In the genomic region with DNA sequence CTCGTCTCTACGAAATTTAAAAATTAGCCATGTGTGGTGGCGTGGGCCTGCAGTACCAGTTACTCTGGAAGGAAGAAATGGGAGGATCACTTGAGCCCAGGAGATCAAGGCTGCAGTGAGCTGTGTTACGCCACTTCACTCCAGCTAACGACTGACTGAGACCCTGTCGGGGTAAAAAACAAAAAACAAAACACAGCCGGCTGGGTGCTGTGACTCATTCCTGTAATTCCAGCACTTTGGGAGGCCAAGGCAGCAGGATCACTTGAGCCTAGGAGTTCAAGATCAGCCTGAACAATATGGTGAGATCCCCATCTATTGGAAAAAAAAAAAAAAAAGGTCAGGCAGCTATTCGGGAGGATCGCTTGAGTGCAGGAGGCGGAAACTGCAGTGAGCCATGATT, we compare ENCODE assay signal across 10 cellular contexts. TPM values are rescaled to one million over a fixed set of nuclear protein-coding genes. Genes with fewer than 3 reads are reported as not detected.
DNase-seq lines count a peak whose midpoint lies in the region; ATAC-seq and TF ChIP-seq lines count a peak whose summit lies in the region.
"Had no signal": no experiment of that assay in that cellular context is flagged by ENCODE, and none has a peak within 500 bp of the region (broad histone marks: within the 10 kb centered on the region; RNA-seq: fewer than 3 reads in every experiment).

No MANE protein-coding gene starts in this region.

- peak overlapping the region; percentile 69 for H3K4me3 ChIP-seq in fibroblast of villous mesenchyme (ENCODE audit: low read depth, low read length)

- H3K4me1 Mint-ChIP-seq in activated T-cell treated with anti-CD3 and anti-CD28 coated beads, Interleukin-2, amount 50 U/mL, for 72 hours (ENCODE audit: low read depth): peaks cover 57% of the 10 kb centered on the region
- H3K4me1 Mint-ChIP-seq in stimulated activated memory B cell treated with anti-CD40 and anti-IgM and Interleukin-4, amounts not matched to agents 10 μg/mL and 1 μg/mL and 100 μg/mL, for 72 hours: peaks cover 44% of the 10 kb centered on the region

- H3K36me3 Mint-ChIP-seq in activated T-cell treated with anti-CD3 and anti-CD28 coated beads, Interleukin-2, amount 50 U/mL, for 72 hours (ENCODE audit: insufficient read depth in 2 of 2): peaks cover 11 to 21% of the 10 kb centered on the region in 2 donors
- H3K36me3 Mint-ChIP-seq in stimulated activated memory B cell treated with anti-CD40 and anti-IgM and Interleukin-4, amounts not matched to agents 10 μg/mL and 1 μg/mL and 100 μg/mL, for 72 hours: peaks cover 35% of the 10 kb centered on the region

- peak overlapping the region; percentile 98 to 100 for H3K4me3 Mint-ChIP-seq in activated T-cell treated with anti-CD3 and anti-CD28 coated beads, Interleukin-2, amount 50 U/mL, for 72 hours
- H3K4me3 Mint-ChIP-seq in stimulated activated memory B cell treated with anti-CD40 and anti-IgM and Interleukin-4, amounts not matched to agents 10 μg/mL and 1 μg/mL and 100 μg/mL, for 72 hours: peak overlapping the region; percentile 96

- H3K27ac ChIP-seq in VCaP: peak overlapping the region; percentile 93

- H3K27me3 Mint-ChIP-seq in activated T-cell treated with anti-CD3 and anti-CD28 coated beads, Interleukin-2, amount 50 U/mL, for 72 hours (ENCODE audit: low read depth): no peaks in the 10 kb centered on the region
- no peaks in the 10 kb centered on the region for H3K27me3 Mint-ChIP-seq in stimulated activated memory B cell treated with anti-CD40 and anti-IgM and Interleukin-4, amounts not matched to agents 10 μg/mL and 1 μg/mL and 100 μg/mL, for 72 hours

- H3K9me3 Mint-ChIP-seq in activated T-cell treated with anti-CD3 and anti-CD28 coated beads, Interleukin-2, amount 50 U/mL, for 72 hours: no peaks in the 10 kb centered on the region
- no peaks in the 10 kb centered on the region for H3K9me3 Mint-ChIP-seq in stimulated activated memory B cell treated with anti-CD40 and anti-IgM and Interleukin-4, amounts not matched to agents 10 μg/mL and 1 μg/mL and 100 μg/mL, for 72 hours

- no peak for DNase-seq in activated T-cell treated with anti-CD3 and anti-CD28 coated beads, Interleukin-2, amount 50 U/mL, for 72 hours
- DNase-seq in activated T-cell treated with anti-CD3 and anti-CD28 coated beads, Interleukin-2, amount 50 U/mL, for 48 hours: no peak
- peak; percentile 69 for DNase-seq in fibroblast of villous mesenchyme (ENCODE audit: low read depth)
- DNase-seq: NCI-H1436; stimulated activated CD4-positive, alpha-beta T cell treated with anti-CD3 and anti-CD28 coated beads, Interleukin-2, amount 100 ng/mL, for 24 hours had no signal

- no peak for ATAC-seq in activated T-cell treated with anti-CD3 and anti-CD28 coated beads, Interleukin-2, amount 50 U/mL, for 72 hours (replicated peaks in 1 of 2)
- ATAC-seq in stimulated activated memory B cell treated with anti-CD40 and anti-IgM and Interleukin-4, amounts not matched to agents 10 μg/mL and 1 μg/mL and 100 μg/mL, for 72 hours: no peak
- ATAC-seq in HG02970 (IDR thresholded peaks at IDR 0.05; ENCODE audit: low FRiP score, unreplicated experiment) (no peak), HG03025 (IDR thresholded peaks at IDR 0.05; ENCODE audit: low FRiP score, unreplicated experiment) (no peak), HG03565 (IDR thresholded peaks at IDR 0.05; ENCODE audit: unreplicated experiment) (no peak)

- TF ChIP-seq CTCF in VCaP (conservative IDR thresholded peaks at IDR 0.05): no peak
- no peak for TF ChIP-seq CTCF in fibroblast of villous mesenchyme (IDR thresholded peaks at IDR 0.05; ENCODE audit: insufficient read depth, low read depth, low read length)

- peak overlapping the region; percentile 42 for H3K27ac Mint-ChIP-seq in activated T-cell treated with anti-CD3 and anti-CD28 coated beads, Interleukin-2, amount 50 U/mL, for 72 hours
- H3K27ac Mint-ChIP-seq in stimulated activated memory B cell treated with anti-CD40 and anti-IgM and Interleukin-4, amounts not matched to agents 10 μg/mL and 1 μg/mL and 100 μg/mL, for 72 hours: peak overlapping the region; percentile 98

RNA-seq across cellular contexts. Expression of a gene that starts 2.4 kb away (rescaled TPM):
- total RNA-seq in activated T-cell treated with anti-CD3 and anti-CD28 coated beads, Interleukin-2, amount 50 U/mL, for 72 hours: 10 to 100 TPM; 56.7 to 64.3 TPM
- total RNA-seq in fibroblast of villous mesenchyme: 132 and 200 TPM in 2 replicates

RNA-seq across cellular contexts. Expression of a gene that starts 32.0 kb away (rescaled TPM):
- total RNA-seq in activated T-cell treated with anti-CD3 and anti-CD28 coated beads, Interleukin-2, amount 50 U/mL, for 72 hours: 10 to 100 TPM; 32.0 to 40.3 TPM
- 23.5 and 24.2 TPM in 2 replicates for total RNA-seq in fibroblast of villous mesenchyme

RNA-seq across cellular contexts. Expression of a gene that starts 48.3 kb away (rescaled TPM):
- total RNA-seq in activated T-cell treated with anti-CD3 and anti-CD28 coated beads, Interleukin-2, amount 50 U/mL, for 72 hours: 10 to 100 TPM; 21.4 to 26.3 TPM
- 14.2 TPM in 2 replicates for total RNA-seq in fibroblast of villous mesenchyme

RNA-seq across cellular contexts. Expression of a gene that starts 52.6 kb away (rescaled TPM):
- total RNA-seq in activated T-cell treated with anti-CD3 and anti-CD28 coated beads, Interleukin-2, amount 50 U/mL, for 72 hours: 1 to 10 TPM; 7.2 to 8.9 TPM
- 4,185 and 5,577 TPM in 2 replicates for total RNA-seq in fibroblast of villous mesenchyme
